In the genomic region with DNA sequence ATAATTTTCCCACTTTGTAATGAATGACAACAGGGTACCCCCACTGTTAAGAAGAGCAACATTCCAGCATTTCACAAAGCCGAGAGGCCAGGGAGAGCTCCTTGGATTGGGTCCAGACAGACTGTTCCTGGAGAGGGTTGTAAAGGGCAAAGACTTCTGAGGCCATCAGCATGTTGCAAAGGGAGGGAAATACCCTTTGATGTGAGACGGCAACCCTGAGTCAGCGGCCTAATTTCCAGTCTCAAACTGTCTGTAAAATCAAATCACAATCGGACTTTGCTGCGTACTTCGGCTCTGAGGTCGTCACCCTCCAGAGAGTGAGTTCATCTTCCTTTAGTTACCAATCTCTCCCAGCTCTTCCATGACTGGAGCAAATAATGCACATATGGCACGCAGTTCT, we compare ENCODE assay signal across 11 cellular contexts.
A peak's percentile ranks its signal among the peaks of the same experiment; 100 is the strongest.
DNase-seq lines count a peak whose midpoint lies in the region; TF ChIP-seq lines count a peak whose summit lies in the region.
"Had no signal": no experiment of that assay in that cellular context is flagged by ENCODE, and none has a peak within 500 bp of the region (broad histone marks: within the 10 kb centered on the region; RNA-seq: fewer than 3 reads in every experiment).

No MANE protein-coding gene starts in this region.

- no peaks in the 10 kb centered on the region for H3K4me1 ChIP-seq in osteoblast (ENCODE audit: insufficient read depth, low read length)

- no peaks in the 10 kb centered on the region for H3K79me2 ChIP-seq in osteoblast (ENCODE audit: insufficient read depth, low read length)

- DNase-seq in DMS53 (lab: John Stamatoyannopoulos, UW) (peak; percentile 40), DMS53 treated with DMSO at 0.1 percent for 48 hours (lab: John Stamatoyannopoulos, UW; ENCODE audit: unreplicated experiment) (no peak), RPMI7951 (ENCODE audit: low read depth) (peak; percentile 68), fibroblast of villous mesenchyme (ENCODE audit: low read depth) (peak; percentile 55), renal cortical epithelial cell (ENCODE audit: low read depth) (peak; percentile 93), osteoblast (ENCODE audit: insufficient read length, low spot score, missing footprints) (no peak), NCI-H1930 (lab: John Stamatoyannopoulos, UW) (no peak)
- DNase-seq in stimulated activated naive CD4-positive, alpha-beta T cell (lab: John Stamatoyannopoulos, UW) = no peak
- DNase-seq: activated effector memory CD4-positive, alpha-beta T cell treated with Interleukin-2 at 50 U/mL for 16 hours; stimulated activated CD4-positive, alpha-beta T cell treated with anti-CD3 and anti-CD28 coated beads, Interleukin-4, amount 100 ng/mL, for 4 hours had no signal

- no peak for TF ChIP-seq CTCF in fibroblast of villous mesenchyme (IDR thresholded peaks at IDR 0.05; ENCODE audit: insufficient read depth, low read depth, low read length)
- TF ChIP-seq CTCF in osteoblast (IDR thresholded peaks at IDR 0.05; ENCODE audit: extremely low read depth, low read depth, low read length) = no peak

- H3K4me2 ChIP-seq in osteoblast (ENCODE audit: insufficient read depth, low read length) = no peak overlapping the region

- H3K27ac ChIP-seq in osteoblast (ENCODE audit: low read depth, low read length) = no peak overlapping the region
- H3K27ac ChIP-seq: 22Rv1 had no signal

- H3K4me3 ChIP-seq in fibroblast of villous mesenchyme (ENCODE audit: low read depth, low read length) = no peak overlapping the region
- H3K4me3 ChIP-seq in osteoblast (ENCODE audit: insufficient read depth, low read length) = no peak overlapping the region

- no peaks in the 10 kb centered on the region for H4K20me1 ChIP-seq in osteoblast (ENCODE audit: insufficient read depth, low read length)

- H3K27me3 ChIP-seq in osteoblast (ENCODE audit: insufficient read depth, low read length) = no peaks in the 10 kb centered on the region

- H3K9me3 ChIP-seq in osteoblast (ENCODE audit: low read depth, low read length) = no peaks in the 10 kb centered on the region

- no peaks in the 10 kb centered on the region for H3K36me3 ChIP-seq in osteoblast (ENCODE audit: insufficient read depth, low read length)

- no peak overlapping the region for H2AFZ ChIP-seq in osteoblast (ENCODE audit: low read length)

Comparison
In these comparisons a context has a peak if more than half of its experiments do, and no peak if none do; other contexts are left out.
1. DNase-seq: peak in DMS53 (single experiment), RPMI7951 (single experiment), fibroblast of villous mesenchyme (single experiment) and renal cortical epithelial cell (single experiment); none in DMS53 treated with DMSO at 0.1 percent for 48 hours (single experiment), osteoblast (single experiment), stimulated activated naive CD4-positive, alpha-beta T cell (0 of 6) and NCI-H1930 (0 of 2).